Comparison of ENCODE assay signal across 7 cellular contexts in genomic region chr2:437772-438393, GRCh38.
DNase-seq lines count a peak whose midpoint lies in the region; ATAC-seq and TF ChIP-seq lines count a peak whose summit lies in the region.

No MANE protein-coding gene starts in this region.

- DNase-seq in NCI-H187 (lab: John Stamatoyannopoulos, UW) = peak; percentile 53 to 65
- DNase-seq in activated CD4-positive, alpha-beta T cell treated with anti-CD3 and anti-CD28 coated beads, Interleukin-2, amount 50 U/mL, for 4 hours = peak; percentile 24
- DNase-seq in left colon = peak; percentile 64 to 67
- DNase-seq in RKO (ENCODE audit: low spot score) = no peak
- DNase-seq in sigmoid colon = no peak

- ATAC-seq in GM19023 (IDR thresholded peaks at IDR 0.05; ENCODE audit: unreplicated experiment) = peak; percentile 84
- ATAC-seq in HG02798 (IDR thresholded peaks at IDR 0.05; ENCODE audit: poor library complexity, unreplicated experiment) = peak; percentile 84
- ATAC-seq in left colon = peak; percentile 85

- 10 to 13% methylated on average over 15 of the region's 15 CpGs for WGBS in sigmoid colon, 2 donors

- H3K27me3 ChIP-seq in sigmoid colon = peaks cover 0 to 5% (median 3%) of the 10 kb centered on the region in 3 donors

- TF ChIP-seq POLR2A in sigmoid colon (IDR thresholded peaks at IDR 0.05) = no peak

- no peaks in the 10 kb centered on the region for H3K9me3 ChIP-seq in sigmoid colon

- H3K36me3 ChIP-seq in sigmoid colon = no peaks in the 10 kb centered on the region

- no peak for TF ChIP-seq EP300 in sigmoid colon (IDR thresholded peaks at IDR 0.05)

- H3K4me3 ChIP-seq in sigmoid colon = no peak overlapping the region

- TF ChIP-seq CTCF in sigmoid colon (IDR thresholded peaks at IDR 0.05) = no peak

- intact Hi-C loops in left colon (cut with DNase I, micrococcal nuclease) (no loop called here), sigmoid colon (cut with DNase I) (no loop called here)

- H3K4me1 ChIP-seq in sigmoid colon = no peaks in the 10 kb centered on the region

- H3K27ac ChIP-seq in sigmoid colon = no peak overlapping the region

Comparison
In these comparisons a context has a peak if more than half of its experiments do, and no peak if none do; other contexts are left out.
1. DNase-seq: peak in NCI-H187 (2 of 2), activated CD4-positive, alpha-beta T cell treated with anti-CD3 and anti-CD28 coated beads, Interleukin-2, amount 50 U/mL, for 4 hours (2 of 2) and left colon (2 of 2); none in RKO (single experiment) and sigmoid colon (single experiment).
2. Peak in every context shown above with its lines, with median percentiles within 50 percentile points of each other: ATAC-seq.